1 cellular context compared by ENCODE assay signal in genomic region chr18:38174173-38174572, GRCh38.
TF ChIP-seq lines count a peak whose summit lies in the region.

No MANE protein-coding gene starts in this region.

TF ChIP-seq in WTC11, 78 proteins besides CTCF, POLR2A, EP300 and RAD21 (continued from another document):
- TF ChIP-seq TCF7 (CRISPR knock-in tag; IDR thresholded peaks at IDR 0.05; ENCODE audit: low read depth) (no peak), ZNF219 (CRISPR knock-in tag; IDR thresholded peaks at IDR 0.05; ENCODE audit: borderline replicate concordance) (no peak), NR2C2 (CRISPR knock-in tag; IDR thresholded peaks at IDR 0.05) (no peak), SP1 (CRISPR knock-in tag; conservative IDR thresholded peaks at IDR 0.05) (no peak), PRDM15 (CRISPR knock-in tag; IDR thresholded peaks at IDR 0.05) (no peak), ZNF532 (CRISPR knock-in tag; IDR thresholded peaks at IDR 0.05; ENCODE audit: borderline replicate concordance) (no peak), OVOL2 (CRISPR knock-in tag; IDR thresholded peaks at IDR 0.05; ENCODE audit: borderline replicate concordance) (no peak), ATF3 (CRISPR knock-in tag; conservative IDR thresholded peaks at IDR 0.05) (no peak), PREB (CRISPR knock-in tag; IDR thresholded peaks at IDR 0.05; ENCODE audit: borderline replicate concordance) (no peak), ZNF138 (CRISPR knock-in tag; conservative IDR thresholded peaks at IDR 0.05) (no peak)
